ENCODE assay signal across 1 cellular context in genomic region chr19:574658-575526, GRCh38.
A peak's percentile ranks its signal among the peaks of the same experiment; 100 is the strongest.
TF ChIP-seq lines count a peak whose summit lies in the region.

No MANE protein-coding gene starts in this region.

TF ChIP-seq in GM12878, 131 proteins besides CTCF, POLR2A, EP300 and RAD21:
- TF ChIP-seq STAT1 (conservative IDR thresholded peaks at IDR 0.05), result no peak
- TF ChIP-seq CEBPB (IDR thresholded peaks at IDR 0.05; ENCODE audit: borderline replicate concordance in 1 of 2, low read depth in 2 of 2, low read length in 2 of 2), result no peak
- peak; percentile 30; the same call in 1 of the 2 replicates for TF ChIP-seq RELB (IDR thresholded peaks at IDR 0.05; ENCODE audit: low read depth)
- no peak for TF ChIP-seq ZBTB4 (CRISPR knock-in tag; IDR thresholded peaks at IDR 0.05)
- TF ChIP-seq NKRF (conservative IDR thresholded peaks at IDR 0.05), result peak; percentile 44; the same call in 1 of the 2 replicates
- no peak for TF ChIP-seq GABPA (IDR thresholded peaks at IDR 0.05; ENCODE audit: low read depth)
- TF ChIP-seq DPF2 (IDR thresholded peaks at IDR 0.05), result peak; percentile 28; the same call in 1 of the 2 replicates
- peak; percentile 14 for TF ChIP-seq BCL3 (IDR thresholded peaks at IDR 0.05; ENCODE audit: borderline replicate concordance, insufficient read depth, low read depth, low read length, poor library complexity, severe bottlenecking)
- no peak for TF ChIP-seq TBL1XR1 (IDR thresholded peaks at IDR 0.05; ENCODE audit: low read depth, low read length)
- no peak for TF ChIP-seq CBX5 (IDR thresholded peaks at IDR 0.05; ENCODE audit: low read depth)
- peak; percentile 42 to 71; a peak in 1 of 4 replicates for TF ChIP-seq BHLHE40 (IDR thresholded peaks at IDR 0.05; ENCODE audit: borderline replicate concordance in 1 of 2, low read depth in 2 of 2, low read length in 1 of 2)
- TF ChIP-seq HDGF (IDR thresholded peaks at IDR 0.05), result peak; percentile 68
- peak; percentile 60 for TF ChIP-seq LARP7 (IDR thresholded peaks at IDR 0.05)
- TF ChIP-seq FOS (IDR thresholded peaks at IDR 0.05; ENCODE audit: borderline replicate concordance, extremely low read depth, insufficient read length), result no peak
- peak; percentile 69 for TF ChIP-seq GATAD2B (conservative IDR thresholded peaks at IDR 0.05; ENCODE audit: low read depth)
- TF ChIP-seq ATF7 (IDR thresholded peaks at IDR 0.05; ENCODE audit: low read depth), result 0 out of 2 replicates have a peak, but pooled peaks have one; percentile 35
- TF ChIP-seq NBN (IDR thresholded peaks at IDR 0.05), result 0 out of 2 replicates have a peak, but pooled peaks have one; percentile 56
- no peak for TF ChIP-seq HCFC1 (IDR thresholded peaks at IDR 0.05; ENCODE audit: low read length)
- TF ChIP-seq SMARCA5 (IDR thresholded peaks at IDR 0.05), result peak; percentile 32; the same call in 1 of the 2 replicates
- no peak for TF ChIP-seq ESRRA (IDR thresholded peaks at IDR 0.05; ENCODE audit: low read length)
- TF ChIP-seq IKZF1 (conservative IDR thresholded peaks at IDR 0.05), result peak; percentile 70
- TF ChIP-seq BCL11A (IDR thresholded peaks at IDR 0.05; ENCODE audit: low read depth, low read length), result 0 out of 2 replicates have a peak, but pooled peaks have one; percentile 13
- TF ChIP-seq POLR2AphosphoS5 (IDR thresholded peaks at IDR 0.05; ENCODE audit: low read length), result peak; percentile 59; the same call in 1 of the 2 replicates
- peak; percentile 93 for TF ChIP-seq PAX5 (IDR thresholded peaks at IDR 0.05; ENCODE audit: borderline replicate concordance, low read depth, low read length)
- TF ChIP-seq TAF1 (IDR thresholded peaks at IDR 0.05; ENCODE audit: borderline replicate concordance, low read depth, low read length), result 0 out of 2 replicates have a peak, but pooled peaks have one; percentile 19
- no peak for TF ChIP-seq ZBTB33 (IDR thresholded peaks at IDR 0.05)
- TF ChIP-seq EGR1 (IDR thresholded peaks at IDR 0.05; ENCODE audit: borderline replicate concordance in 1 of 2, low read depth in 2 of 2, low read length in 2 of 2), result peak in 1 of 2 experiments; percentile 92; a peak in 2 of 3 replicates
- peak; percentile 83 for TF ChIP-seq MEF2B (IDR thresholded peaks at IDR 0.05; ENCODE audit: partially characterized antibody, poor library complexity, severe bottlenecking)
- TF ChIP-seq MTA2 (IDR thresholded peaks at IDR 0.05; ENCODE audit: low read depth), result peak; percentile 47; the same call in 1 of the 2 replicates
- peak; percentile 95 for TF ChIP-seq MXI1 (IDR thresholded peaks at IDR 0.05; ENCODE audit: low read depth, low read length)
- no peak for TF ChIP-seq RAD51 (IDR thresholded peaks at IDR 0.05)
- peak in 1 of 2 experiments; percentile 36; a peak in 1 of 4 replicates for TF ChIP-seq IKZF2 (IDR thresholded peaks at IDR 0.05)
- TF ChIP-seq SMC3 (IDR thresholded peaks at IDR 0.05; ENCODE audit: borderline replicate concordance, low read length), result no peak
- TF ChIP-seq MAX (IDR thresholded peaks at IDR 0.05; ENCODE audit: low read depth, low read length), result peak; percentile 82
- 0 out of 2 replicates have a peak, but pooled peaks have one; percentile 31 for TF ChIP-seq CHD2 (IDR thresholded peaks at IDR 0.05; ENCODE audit: borderline replicate concordance, low read depth, low read length)
TF ChIP-seq in GM12878: peak in this region for 23.
